Comparison of ENCODE assay signal across 8 cellular contexts in the genomic region with DNA sequence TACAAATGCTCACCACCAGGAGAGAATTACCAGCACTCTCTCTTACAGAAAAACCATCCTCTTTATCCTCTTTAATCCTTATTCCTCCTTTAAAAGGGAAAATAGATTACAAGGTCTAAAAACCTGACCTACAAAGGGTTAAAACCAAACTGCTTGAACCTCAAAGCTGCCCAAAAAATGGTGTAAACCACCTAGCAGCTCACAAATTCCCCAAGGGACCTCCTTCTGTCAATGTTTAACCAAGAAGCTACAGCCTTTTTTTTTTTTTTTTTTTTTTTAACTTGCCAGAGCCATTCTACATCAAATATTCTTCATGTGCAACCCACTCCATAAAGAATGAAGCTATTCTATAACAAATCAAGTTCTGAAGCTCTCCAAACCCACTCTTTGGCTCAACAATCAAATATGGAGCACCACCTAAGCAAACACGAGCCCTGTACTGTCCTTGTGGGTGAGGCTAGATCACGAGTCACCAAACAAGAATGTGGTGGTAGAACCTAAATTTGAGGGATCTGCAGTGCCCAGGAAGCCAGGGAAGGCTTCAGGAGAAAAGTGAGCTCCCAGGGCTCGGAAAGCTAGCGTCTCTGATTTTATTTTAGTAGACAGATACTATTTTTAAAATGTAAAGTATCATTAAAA. TPM values are rescaled to one million over a fixed set of nuclear protein-coding genes. Genes with fewer than 3 reads are reported as not detected.
DNase-seq lines count a peak whose midpoint lies in the region; ATAC-seq, FAIRE-seq and TF ChIP-seq lines count a peak whose summit lies in the region.

No MANE protein-coding gene starts in this region.

- POLR2A ChIA-PET in CD8-positive, alpha-beta T cell (lab: Charles Lee): interaction anchor here (0.7 kb wide), 1 partner anchor 1381 kb away, joined by 3 read pairs; no protein-coding TSS in a partner anchor

- peak; percentile 93 for ATAC-seq in RWPE2 (ENCODE audit: low read depth)
- ATAC-seq in GM19351 (IDR thresholded peaks at IDR 0.05; ENCODE audit: unreplicated experiment): no peak
- ATAC-seq in stimulated activated effector memory CD8-positive, alpha-beta T cell treated with anti-CD3 and anti-CD28 coated beads, Interleukin-12 subunit alpha, Interleukin-12 subunit beta, amount 100 ng/mL, for 72 hours: no peak
- ATAC-seq in CD8-positive, alpha-beta T cell: no peak

- CTCF ChIA-PET in CD8-positive, alpha-beta T cell (lab: Charles Lee): no interaction called here

- H4K20me1 ChIP-seq in BLaER1: no peaks in the 10 kb centered on the region

- no peak overlapping the region for H3K4me3 Mint-ChIP-seq in stimulated activated effector memory CD8-positive, alpha-beta T cell treated with anti-CD3 and anti-CD28 coated beads, Interleukin-12 subunit alpha, Interleukin-12 subunit beta, amount 100 ng/mL, for 72 hours
- no peak overlapping the region for H3K4me3 Mint-ChIP-seq in CD8-positive, alpha-beta T cell

- H3K36me3 Mint-ChIP-seq in stimulated activated effector memory CD8-positive, alpha-beta T cell treated with anti-CD3 and anti-CD28 coated beads, Interleukin-12 subunit alpha, Interleukin-12 subunit beta, amount 100 ng/mL, for 72 hours: no peaks in the 10 kb centered on the region
- no peaks in the 10 kb centered on the region for H3K36me3 Mint-ChIP-seq in CD8-positive, alpha-beta T cell

- H3K4me1 ChIP-seq in BLaER1 (peaks cover 32% of the 10 kb centered on the region), RWPE2 (ENCODE audit: insufficient read depth, poor library complexity, severe bottlenecking) (peaks cover 48% of the 10 kb centered on the region), kidney (ENCODE audit: control insufficient read depth in 1 of 2, insufficient read depth in 1 of 2, low read depth in 1 of 2, low read length in 2 of 2) (peaks cover 29 to 31% of the 10 kb centered on the region in 2 donors)
- no peaks in the 10 kb centered on the region for H3K4me1 ChIP-seq in CD8-positive, alpha-beta T cell (ENCODE audit: insufficient read depth, low read length)

- H3K4me3 ChIP-seq in BLaER1 (no peak overlapping the region), RWPE2 (ENCODE audit: severe bottlenecking) (no peak overlapping the region), kidney (ENCODE audit: low read length in 2 of 2) (peak overlapping the region; percentile 40 to 57)
- H3K4me3 ChIP-seq in CD8-positive, alpha-beta T cell (ENCODE audit: low read depth, low read length): no peak overlapping the region

- H3K27ac ChIP-seq in BLaER1: no peak overlapping the region
- H3K27ac ChIP-seq in RWPE2 (ENCODE audit: poor library complexity, severe bottlenecking): peak overlapping the region; percentile 86
- peak overlapping the region; percentile 17 to 89 for H3K27ac ChIP-seq in kidney (ENCODE audit: low read depth in 2 of 2, low read length in 2 of 2)
- no peak overlapping the region for H3K27ac ChIP-seq in CD8-positive, alpha-beta T cell (ENCODE audit: low read depth, low read length)

- no peaks in the 10 kb centered on the region for H3K36me3 ChIP-seq in BLaER1
- peaks cover 16% of the 10 kb centered on the region for H3K36me3 ChIP-seq in RWPE2 (ENCODE audit: low read depth)
- H3K36me3 ChIP-seq in kidney (ENCODE audit: control insufficient read depth in 1 of 2, insufficient read depth in 2 of 2, low read length in 2 of 2): no peaks in the 10 kb centered on the region
- no peaks in the 10 kb centered on the region for H3K36me3 ChIP-seq in CD8-positive, alpha-beta T cell (ENCODE audit: insufficient read depth, low read length)

- no peaks in the 10 kb centered on the region for H3K9me3 Mint-ChIP-seq in stimulated activated effector memory CD8-positive, alpha-beta T cell treated with anti-CD3 and anti-CD28 coated beads, Interleukin-12 subunit alpha, Interleukin-12 subunit beta, amount 100 ng/mL, for 72 hours
- peaks cover 1% of the 10 kb centered on the region for H3K9me3 Mint-ChIP-seq in CD8-positive, alpha-beta T cell

- H3K27me3 Mint-ChIP-seq in CD8-positive, alpha-beta T cell (ENCODE audit: low read depth): no peaks in the 10 kb centered on the region

- TF ChIP-seq CTCF in RWPE2 (IDR thresholded peaks at IDR 0.05; ENCODE audit: poor library complexity, severe bottlenecking) (no peak), kidney (IDR thresholded peaks at IDR 0.05; ENCODE audit: borderline replicate concordance, extremely low read depth, insufficient read depth) (no peak)
- TF ChIP-seq CTCF in CD8-positive, alpha-beta T cell (IDR thresholded peaks at IDR 0.05): no peak

- no peaks in the 10 kb centered on the region for H3K4me1 Mint-ChIP-seq in stimulated activated effector memory CD8-positive, alpha-beta T cell treated with anti-CD3 and anti-CD28 coated beads, Interleukin-12 subunit alpha, Interleukin-12 subunit beta, amount 100 ng/mL, for 72 hours
- H3K4me1 Mint-ChIP-seq in CD8-positive, alpha-beta T cell (ENCODE audit: low read depth): peaks cover 7% of the 10 kb centered on the region

- H3K9me3 ChIP-seq in BLaER1 (peaks cover 10% of the 10 kb centered on the region), RWPE2 (ENCODE audit: severe bottlenecking) (peaks cover 2% of the 10 kb centered on the region), kidney (ENCODE audit: control insufficient read depth in 1 of 2, low read length in 2 of 2) (peaks cover 0 to under 1% of the 10 kb centered on the region in 2 donors)
- no peaks in the 10 kb centered on the region for H3K9me3 ChIP-seq in CD8-positive, alpha-beta T cell (ENCODE audit: low read length)

- peak overlapping the region; percentile 39 for H3K4me2 ChIP-seq in BLaER1

- FAIRE-seq in kidney (lab: Jason Lieb, UNC): no peak

- H3K27ac Mint-ChIP-seq in stimulated activated effector memory CD8-positive, alpha-beta T cell treated with anti-CD3 and anti-CD28 coated beads, Interleukin-12 subunit alpha, Interleukin-12 subunit beta, amount 100 ng/mL, for 72 hours: no peak overlapping the region
- H3K27ac Mint-ChIP-seq in CD8-positive, alpha-beta T cell: no peak overlapping the region

- DNase-seq in HCEC 1CT (peak; percentile 79), RWPE2 (ENCODE audit: low spot score) (no peak), kidney (no peak)
- DNase-seq in stimulated activated effector memory CD8-positive, alpha-beta T cell treated with anti-CD3 and anti-CD28 coated beads, Interleukin-12 subunit alpha, Interleukin-12 subunit beta, amount 100 ng/mL, for 72 hours (ENCODE audit: low spot score in 2 of 2): no peak
- DNase-seq in NK-92 treated with Interleukin-12 subunit alpha and Interleukin-12 subunit beta, amount 100 ng/mL, for 24 hours (lab: John Stamatoyannopoulos, UW): no peak
- no peak for DNase-seq in CD8-positive, alpha-beta T cell

- intact Hi-C loops in kidney (cut with DNase I): no loop called here
- intact Hi-C loops in CD8-positive, alpha-beta T cell (cut with DNase I, micrococcal nuclease): no loop called here

- no peak overlapping the region for H3K9ac ChIP-seq in BLaER1
- H3K9ac ChIP-seq in kidney (ENCODE audit: low read length in 2 of 2): no peak overlapping the region

- no peaks in the 10 kb centered on the region for H3K27me3 ChIP-seq in BLaER1
- no peaks in the 10 kb centered on the region for H3K27me3 ChIP-seq in RWPE2 (ENCODE audit: insufficient read depth, poor library complexity, severe bottlenecking)
- H3K27me3 ChIP-seq in CD8-positive, alpha-beta T cell (ENCODE audit: insufficient read depth, low read length): no peaks in the 10 kb centered on the region

RNA-seq across cellular contexts. Expression of a gene that starts 20.1 kb away (rescaled TPM):
- total RNA-seq in kidney: 89.3 TPM
- 11.8 TPM for polyA plus RNA-seq in kidney (ENCODE audit: insufficient read depth, low read depth, low replicate concordance)
- under 1 TPM; 0.83 to 0.92 TPM for total RNA-seq in CD8-positive, alpha-beta T cell

RNA-seq across cellular contexts. Expression of a gene that starts 20.6 kb away (rescaled TPM):
- 5.9 TPM for total RNA-seq in kidney
- polyA plus RNA-seq in kidney (ENCODE audit: insufficient read depth, low read depth, low replicate concordance): 0.84 TPM
- not detected for total RNA-seq in CD8-positive, alpha-beta T cell

Comparison
In these comparisons a context has a peak if more than half of its experiments do, and no peak if none do; other contexts are left out.
1. H3K27ac ChIP-seq: peak in RWPE2 (single experiment) and kidney (2 of 2); none in BLaER1 (single experiment) and CD8-positive, alpha-beta T cell (single experiment).
2. H3K4me3 ChIP-seq: peak in kidney (2 of 2); none in BLaER1 (single experiment), RWPE2 (single experiment) and CD8-positive, alpha-beta T cell (single experiment).
3. RNA of a gene that starts 20.1 kb away (total RNA-seq): 89.3 TPM in kidney (single experiment); 0.83 to 0.92 TPM in CD8-positive, alpha-beta T cell; every median in the first group is over 10 times any median in the second.